1 cellular context compared by ENCODE assay signal in the genomic region with DNA sequence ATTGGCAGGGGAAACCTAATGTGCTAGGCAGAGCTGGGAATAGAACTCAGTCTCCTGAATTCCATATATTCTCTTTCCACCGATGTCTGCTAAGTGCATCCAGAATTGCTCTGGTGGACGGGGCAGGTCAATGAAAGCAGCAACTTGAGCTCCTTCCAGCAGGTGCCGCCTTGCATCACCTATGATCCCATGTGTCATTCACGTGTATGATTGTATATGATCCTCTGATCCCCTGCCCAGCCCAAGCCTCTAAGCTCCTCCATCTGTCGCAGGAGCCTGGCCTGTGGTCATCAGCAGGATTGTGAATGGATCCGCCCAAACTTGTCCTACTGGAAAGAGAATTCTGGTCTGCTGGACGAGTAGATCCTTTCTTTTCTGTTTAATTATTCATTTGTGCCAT.
TF ChIP-seq lines count a peak whose summit lies in the region.

No MANE protein-coding gene starts in this region.

TF ChIP-seq in Ishikawa, 13 proteins besides CTCF, POLR2A, EP300 and RAD21 (continued from another document):
- TF ChIP-seq, protein P1, sequence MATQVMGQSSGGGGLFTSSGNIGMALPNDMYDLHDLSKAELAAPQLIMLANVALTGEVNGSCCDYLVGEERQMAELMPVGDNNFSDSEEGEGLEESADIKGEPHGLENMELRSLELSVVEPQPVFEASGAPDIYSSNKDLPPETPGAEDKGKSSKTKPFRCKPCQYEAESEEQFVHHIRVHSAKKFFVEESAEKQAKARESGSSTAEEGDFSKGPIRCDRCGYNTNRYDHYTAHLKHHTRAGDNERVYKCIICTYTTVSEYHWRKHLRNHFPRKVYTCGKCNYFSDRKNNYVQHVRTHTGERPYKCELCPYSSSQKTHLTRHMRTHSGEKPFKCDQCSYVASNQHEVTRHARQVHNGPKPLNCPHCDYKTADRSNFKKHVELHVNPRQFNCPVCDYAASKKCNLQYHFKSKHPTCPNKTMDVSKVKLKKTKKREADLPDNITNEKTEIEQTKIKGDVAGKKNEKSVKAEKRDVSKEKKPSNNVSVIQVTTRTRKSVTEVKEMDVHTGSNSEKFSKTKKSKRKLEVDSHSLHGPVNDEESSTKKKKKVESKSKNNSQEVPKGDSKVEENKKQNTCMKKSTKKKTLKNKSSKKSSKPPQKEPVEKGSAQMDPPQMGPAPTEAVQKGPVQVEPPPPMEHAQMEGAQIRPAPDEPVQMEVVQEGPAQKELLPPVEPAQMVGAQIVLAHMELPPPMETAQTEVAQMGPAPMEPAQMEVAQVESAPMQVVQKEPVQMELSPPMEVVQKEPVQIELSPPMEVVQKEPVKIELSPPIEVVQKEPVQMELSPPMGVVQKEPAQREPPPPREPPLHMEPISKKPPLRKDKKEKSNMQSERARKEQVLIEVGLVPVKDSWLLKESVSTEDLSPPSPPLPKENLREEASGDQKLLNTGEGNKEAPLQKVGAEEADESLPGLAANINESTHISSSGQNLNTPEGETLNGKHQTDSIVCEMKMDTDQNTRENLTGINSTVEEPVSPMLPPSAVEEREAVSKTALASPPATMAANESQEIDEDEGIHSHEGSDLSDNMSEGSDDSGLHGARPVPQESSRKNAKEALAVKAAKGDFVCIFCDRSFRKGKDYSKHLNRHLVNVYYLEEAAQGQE (IDR thresholded peaks at IDR 0.05; ENCODE audit: low read depth) = no peak
- TF ChIP-seq, protein P2, sequence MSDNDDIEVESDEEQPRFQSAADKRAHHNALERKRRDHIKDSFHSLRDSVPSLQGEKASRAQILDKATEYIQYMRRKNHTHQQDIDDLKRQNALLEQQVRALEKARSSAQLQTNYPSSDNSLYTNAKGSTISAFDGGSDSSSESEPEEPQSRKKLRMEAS (IDR thresholded peaks at IDR 0.05) = no peak
- TF ChIP-seq EGR1 (IDR thresholded peaks at IDR 0.05) = no peak
- TF ChIP-seq FOXM1 (IDR thresholded peaks at IDR 0.05; ENCODE audit: borderline replicate concordance, low read depth) = no peak
- no peak for TF ChIP-seq ZBTB7A (IDR thresholded peaks at IDR 0.05; ENCODE audit: low read depth)
- TF ChIP-seq CEBPB (IDR thresholded peaks at IDR 0.05) = no peak
TF ChIP-seq in Ishikawa: peak in this region for 0.
